8 cellular contexts compared by ENCODE assay signal in the genomic region with DNA sequence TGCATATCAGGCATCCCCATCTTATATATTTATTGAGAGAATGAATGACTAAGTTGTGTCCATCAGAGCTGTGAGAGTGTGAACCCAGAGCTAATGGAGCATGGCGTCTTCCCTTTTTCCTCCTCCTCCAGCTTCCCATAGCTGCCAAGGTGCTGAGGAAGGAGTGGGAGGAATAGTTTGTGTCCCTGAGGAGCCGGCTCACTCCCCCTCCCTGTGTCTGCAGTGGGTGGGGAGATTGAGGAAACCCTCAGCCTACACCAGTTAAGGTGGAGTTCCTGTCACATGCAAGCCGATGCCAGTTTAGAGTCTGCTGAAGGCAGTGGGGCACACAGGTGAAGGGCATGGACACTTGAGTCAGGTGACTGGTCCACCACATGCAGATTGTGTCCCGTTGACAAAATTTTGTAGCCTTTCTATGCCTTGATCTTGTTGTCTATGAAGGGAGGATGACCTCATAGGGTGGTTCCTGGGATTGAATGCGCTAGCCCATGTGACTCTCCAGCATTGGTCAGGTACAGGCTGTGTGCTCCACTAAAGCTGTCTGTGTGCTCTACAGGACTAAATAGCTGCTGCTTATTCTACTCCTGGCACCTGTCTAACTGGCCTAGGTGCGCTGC. TPM values are rescaled to one million over a fixed set of nuclear protein-coding genes. Genes with fewer than 3 reads are reported as not detected.
DNase-seq lines count a peak whose midpoint lies in the region; ATAC-seq and TF ChIP-seq lines count a peak whose summit lies in the region.

No MANE protein-coding gene starts in this region.

- DNase-seq in activated gamma-delta T cell treated with Interleukin-2 at 50 U/mL for 16 hours (peak; percentile 7), activated gamma-delta T cell (lab: John Stamatoyannopoulos, UW) (no peak), kidney epithelial cell (ENCODE audit: low read depth) (peak; percentile 78), suprapubic skin (ENCODE audit: low spot score in 2 of 2) (no peak), progenitor cell of endocrine pancreas (ENCODE audit: low spot score, unreplicated experiment) (no peak), DMS 273 treated with DMSO at 0.1 percent for 48 hours (lab: John Stamatoyannopoulos, UW) (no peak)
- DNase-seq in activated naive CD4-positive, alpha-beta T cell treated with anti-CD3 and anti-CD28 coated beads, Interleukin-2, amount 50 U/mL, for 72 hours (ENCODE audit: low spot score in 2 of 2) = no peak

- H3K4me1 Mint-ChIP-seq in progenitor cell of endocrine pancreas (ENCODE audit: low read depth) = peaks cover 12% of the 10 kb centered on the region

- WGBS in suprapubic skin = 59% methylated on average over 6 of the region's 6 CpGs

- H3K36me3 Mint-ChIP-seq in activated naive CD4-positive, alpha-beta T cell treated with anti-CD3 and anti-CD28 coated beads, Interleukin-2, amount 50 U/mL, for 72 hours = no peaks in the 10 kb centered on the region
- H3K36me3 Mint-ChIP-seq in progenitor cell of endocrine pancreas (ENCODE audit: insufficient read depth) = peaks cover 5% of the 10 kb centered on the region

- no peaks in the 10 kb centered on the region for H3K9me3 Mint-ChIP-seq in activated naive CD4-positive, alpha-beta T cell treated with anti-CD3 and anti-CD28 coated beads, Interleukin-2, amount 50 U/mL, for 72 hours
- no peaks in the 10 kb centered on the region for H3K9me3 Mint-ChIP-seq in progenitor cell of endocrine pancreas (ENCODE audit: low read depth)

- no peak overlapping the region for H3K4me3 Mint-ChIP-seq in progenitor cell of endocrine pancreas (ENCODE audit: low read depth)

- peaks cover 49% of the 10 kb centered on the region for H3K4me1 ChIP-seq in suprapubic skin

- TF ChIP-seq EP300 in suprapubic skin (IDR thresholded peaks at IDR 0.05) = no peak

- H3K36me3 ChIP-seq in kidney epithelial cell (ENCODE audit: control insufficient read depth, insufficient read depth, low read length) (no peaks in the 10 kb centered on the region), suprapubic skin (peaks cover 7% of the 10 kb centered on the region)

- H3K27me3 ChIP-seq in kidney epithelial cell (ENCODE audit: control insufficient read depth, insufficient read depth, low read length) (no peaks in the 10 kb centered on the region), suprapubic skin (no peaks in the 10 kb centered on the region)

- H3K4me3 ChIP-seq in kidney epithelial cell (ENCODE audit: low read depth, low read length) (no peak overlapping the region), suprapubic skin (no peak overlapping the region)

- H3K27ac ChIP-seq in suprapubic skin = peak overlapping the region; percentile 50

- TF ChIP-seq CTCF in kidney epithelial cell (IDR thresholded peaks at IDR 0.05; ENCODE audit: insufficient read depth, low read length, poor library complexity, severe bottlenecking) (no peak), suprapubic skin (IDR thresholded peaks at IDR 0.05) (no peak), progenitor cell of endocrine pancreas (IDR thresholded peaks at IDR 0.05; ENCODE audit: unreplicated experiment) (no peak)

- H3K27ac Mint-ChIP-seq in activated naive CD4-positive, alpha-beta T cell treated with anti-CD3 and anti-CD28 coated beads, Interleukin-2, amount 50 U/mL, for 72 hours = peak overlapping the region; percentile 21 to 51
- H3K27ac Mint-ChIP-seq in progenitor cell of endocrine pancreas = no peak overlapping the region

- TF ChIP-seq POLR2A in suprapubic skin (IDR thresholded peaks at IDR 0.05) = no peak

- H3K9me3 ChIP-seq in suprapubic skin = no peaks in the 10 kb centered on the region

- H3K27me3 Mint-ChIP-seq in progenitor cell of endocrine pancreas = no peaks in the 10 kb centered on the region

- ATAC-seq in activated naive CD4-positive, alpha-beta T cell treated with anti-CD3 and anti-CD28 coated beads, Interleukin-2, amount 50 U/mL, for 72 hours = peak; percentile 41 to 74
- no peak for ATAC-seq in HG03039 (IDR thresholded peaks at IDR 0.05; ENCODE audit: unreplicated experiment)

RNA-seq across cellular contexts. Expression of gene GPI, which starts 47.6 kb away (rescaled TPM):
- total RNA-seq in activated naive CD4-positive, alpha-beta T cell treated with anti-CD3 and anti-CD28 coated beads, Interleukin-2, amount 50 U/mL, for 72 hours = 100 to 1,000 TPM; 359 to 904 TPM
- total RNA-seq in kidney epithelial cell = 222 and 223 TPM in 2 replicates
- 100 to 1,000 TPM in 3 of 4 donors, 10 to 100 TPM in 1; 75.8 to 219 (median 180) TPM for total RNA-seq in suprapubic skin
- total RNA-seq in progenitor cell of endocrine pancreas = 147 and 150 TPM in 2 replicates

Comparison
In these comparisons a context has a peak if more than half of its experiments do, and no peak if none do; other contexts are left out.
1. DNase-seq: peak in activated gamma-delta T cell treated with Interleukin-2 at 50 U/mL for 16 hours (single experiment) and kidney epithelial cell (single experiment); none in activated gamma-delta T cell (single experiment), activated naive CD4-positive, alpha-beta T cell treated with anti-CD3 and anti-CD28 coated beads, Interleukin-2, amount 50 U/mL, for 72 hours (0 of 2), suprapubic skin (0 of 2), progenitor cell of endocrine pancreas (single experiment) and DMS 273 treated with DMSO at 0.1 percent for 48 hours (single experiment).